1 cellular context compared by ENCODE assay signal in the genomic region with DNA sequence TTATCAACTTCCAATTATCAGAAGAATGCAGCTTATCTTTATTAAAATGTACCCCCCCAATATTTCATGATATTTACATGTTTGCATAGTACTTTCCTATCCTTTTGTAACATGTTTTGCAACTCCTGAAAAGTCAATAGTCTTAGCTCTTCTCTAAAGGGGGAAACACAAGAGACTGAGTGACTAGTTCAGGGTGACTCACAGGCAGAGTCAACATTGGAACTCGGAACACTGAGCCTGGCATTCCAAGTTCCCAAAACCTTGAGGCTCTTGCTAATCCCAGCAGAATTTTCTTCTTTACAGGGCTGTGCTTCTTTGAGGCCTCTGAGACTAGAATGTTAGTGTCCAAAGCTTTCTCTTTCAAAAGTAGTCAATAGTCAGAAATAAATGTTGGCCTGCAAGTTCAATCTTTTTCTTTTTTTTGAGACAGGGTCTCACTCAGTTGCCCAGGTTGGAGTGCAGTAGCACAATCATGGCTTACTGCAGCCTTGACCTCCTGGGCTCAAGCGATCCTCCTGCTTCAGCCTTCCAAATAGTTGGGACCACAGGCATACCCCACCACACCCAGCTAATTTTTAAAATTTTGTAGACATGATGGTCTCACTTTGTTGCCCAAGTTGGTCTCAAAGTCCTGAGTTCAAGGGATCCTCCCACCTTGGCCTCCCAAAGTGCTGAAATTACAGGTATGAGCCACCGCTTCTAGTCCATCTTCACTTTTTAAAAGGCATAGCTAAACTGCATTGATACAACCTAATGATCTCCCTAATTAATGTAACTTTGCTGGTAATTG.
TF ChIP-seq lines count a peak whose summit lies in the region.

No MANE protein-coding gene starts in this region.

TF ChIP-seq in HepG2, 621 proteins besides CTCF, POLR2A, EP300 and RAD21 (continued from another document and continues in another):
- TF ChIP-seq, protein P1, sequence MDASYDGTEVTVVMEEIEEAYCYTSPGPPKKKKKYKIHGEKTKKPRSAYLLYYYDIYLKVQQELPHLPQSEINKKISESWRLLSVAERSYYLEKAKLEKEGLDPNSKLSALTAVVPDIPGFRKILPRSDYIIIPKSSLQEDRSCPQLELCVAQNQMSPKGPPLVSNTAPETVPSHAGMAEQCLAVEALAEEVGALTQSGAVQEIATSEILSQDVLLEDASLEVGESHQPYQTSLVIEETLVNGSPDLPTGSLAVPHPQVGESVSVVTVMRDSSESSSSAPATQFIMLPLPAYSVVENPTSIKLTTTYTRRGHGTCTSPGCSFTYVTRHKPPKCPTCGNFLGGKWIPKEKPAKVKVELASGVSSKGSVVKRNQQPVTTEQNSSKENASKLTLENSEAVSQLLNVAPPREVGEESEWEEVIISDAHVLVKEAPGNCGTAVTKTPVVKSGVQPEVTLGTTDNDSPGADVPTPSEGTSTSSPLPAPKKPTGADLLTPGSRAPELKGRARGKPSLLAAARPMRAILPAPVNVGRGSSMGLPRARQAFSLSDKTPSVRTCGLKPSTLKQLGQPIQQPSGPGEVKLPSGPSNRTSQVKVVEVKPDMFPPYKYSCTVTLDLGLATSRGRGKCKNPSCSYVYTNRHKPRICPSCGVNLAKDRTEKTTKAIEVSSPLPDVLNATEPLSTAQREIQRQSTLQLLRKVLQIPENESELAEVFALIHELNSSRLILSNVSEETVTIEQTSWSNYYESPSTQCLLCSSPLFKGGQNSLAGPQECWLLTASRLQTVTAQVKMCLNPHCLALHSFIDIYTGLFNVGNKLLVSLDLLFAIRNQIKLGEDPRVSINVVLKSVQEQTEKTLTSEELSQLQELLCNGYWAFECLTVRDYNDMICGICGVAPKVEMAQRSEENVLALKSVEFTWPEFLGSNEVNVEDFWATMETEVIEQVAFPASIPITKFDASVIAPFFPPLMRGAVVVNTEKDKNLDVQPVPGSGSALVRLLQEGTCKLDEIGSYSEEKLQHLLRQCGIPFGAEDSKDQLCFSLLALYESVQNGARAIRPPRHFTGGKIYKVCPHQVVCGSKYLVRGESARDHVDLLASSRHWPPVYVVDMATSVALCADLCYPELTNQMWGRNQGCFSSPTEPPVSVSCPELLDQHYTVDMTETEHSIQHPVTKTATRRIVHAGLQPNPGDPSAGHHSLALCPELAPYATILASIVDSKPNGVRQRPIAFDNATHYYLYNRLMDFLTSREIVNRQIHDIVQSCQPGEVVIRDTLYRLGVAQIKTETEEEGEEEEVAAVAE (CRISPR knock-in tag; IDR thresholded peaks at IDR 0.05; ENCODE audit: borderline replicate concordance): peak; percentile 67; the same call in 1 of the 2 replicates
- TF ChIP-seq ZBTB7A (CRISPR knock-in tag; IDR thresholded peaks at IDR 0.05) (no peak), CHD4 (IDR thresholded peaks at IDR 0.05; ENCODE audit: borderline replicate concordance, low read length) (peak; percentile 86; the same call in 1 of the 2 replicates), PCBP2 (optimal IDR thresholded peaks at IDR 0.05; ENCODE audit: low read depth, low read length, poor library complexity, severe bottlenecking) (no peak), TSC22D2 (CRISPR knock-in tag; IDR thresholded peaks at IDR 0.05; ENCODE audit: borderline replicate concordance) (no peak), JARID2 (CRISPR knock-in tag; IDR thresholded peaks at IDR 0.05; ENCODE audit: insufficient replicate concordance) (no peak), EEA1 (CRISPR knock-in tag; IDR thresholded peaks at IDR 0.05; ENCODE audit: borderline replicate concordance) (no peak), SKI (IDR thresholded peaks at IDR 0.05; ENCODE audit: partially characterized antibody) (peak; percentile 77), ZNF343 (CRISPR knock-in tag; IDR thresholded peaks at IDR 0.05) (no peak), DNMT3B (CRISPR knock-in tag; conservative IDR thresholded peaks at IDR 0.05) (peak; percentile 82; the same call in 1 of the 2 replicates), ZNF121 (CRISPR knock-in tag; IDR thresholded peaks at IDR 0.05) (peak; percentile 99), EZH2 (conservative IDR thresholded peaks at IDR 0.05; ENCODE audit: low read depth, low read length) (no peak), FOXA1 (IDR thresholded peaks at IDR 0.05) (peak; percentile 98), FOXA1 (CRISPR knock-in tag; IDR thresholded peaks at IDR 0.05) (peak; percentile 99), RELA (CRISPR knock-in tag; IDR thresholded peaks at IDR 0.05) (no peak), ATF5 (CRISPR knock-in tag; IDR thresholded peaks at IDR 0.05; ENCODE audit: low read depth) (no peak), ZNF441 (CRISPR knock-in tag; IDR thresholded peaks at IDR 0.05; ENCODE audit: borderline replicate concordance) (0 out of 2 replicates have a peak, but pooled peaks have one; percentile 7), KDM1A (CRISPR knock-in tag; IDR thresholded peaks at IDR 0.05) (peak; percentile 72; the same call in 1 of the 2 replicates)
- TF ChIP-seq, protein P2, sequence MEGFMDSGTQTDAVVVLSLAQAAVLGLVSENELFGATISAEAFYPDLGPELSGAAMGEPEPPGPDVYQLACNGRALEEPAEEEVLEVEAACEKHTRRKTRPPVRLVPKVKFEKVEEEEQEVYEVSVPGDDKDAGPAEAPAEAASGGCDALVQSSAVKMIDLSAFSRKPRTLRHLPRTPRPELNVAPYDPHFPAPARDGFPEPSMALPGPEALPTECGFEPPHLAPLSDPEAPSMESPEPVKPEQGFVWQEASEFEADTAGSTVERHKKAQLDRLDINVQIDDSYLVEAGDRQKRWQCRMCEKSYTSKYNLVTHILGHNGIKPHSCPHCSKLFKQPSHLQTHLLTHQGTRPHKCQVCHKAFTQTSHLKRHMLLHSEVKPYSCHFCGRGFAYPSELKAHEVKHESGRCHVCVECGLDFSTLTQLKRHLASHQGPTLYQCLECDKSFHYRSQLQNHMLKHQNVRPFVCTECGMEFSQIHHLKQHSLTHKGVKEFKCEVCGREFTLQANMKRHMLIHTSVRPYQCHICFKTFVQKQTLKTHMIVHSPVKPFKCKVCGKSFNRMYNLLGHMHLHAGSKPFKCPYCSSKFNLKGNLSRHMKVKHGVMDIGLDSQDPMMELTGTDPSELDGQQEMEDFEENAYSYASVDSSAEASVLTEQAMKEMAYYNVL (CRISPR knock-in tag; IDR thresholded peaks at IDR 0.05; ENCODE audit: borderline replicate concordance): 0 out of 2 replicates have a peak, but pooled peaks have one; percentile 46
- TF ChIP-seq, protein P3, sequence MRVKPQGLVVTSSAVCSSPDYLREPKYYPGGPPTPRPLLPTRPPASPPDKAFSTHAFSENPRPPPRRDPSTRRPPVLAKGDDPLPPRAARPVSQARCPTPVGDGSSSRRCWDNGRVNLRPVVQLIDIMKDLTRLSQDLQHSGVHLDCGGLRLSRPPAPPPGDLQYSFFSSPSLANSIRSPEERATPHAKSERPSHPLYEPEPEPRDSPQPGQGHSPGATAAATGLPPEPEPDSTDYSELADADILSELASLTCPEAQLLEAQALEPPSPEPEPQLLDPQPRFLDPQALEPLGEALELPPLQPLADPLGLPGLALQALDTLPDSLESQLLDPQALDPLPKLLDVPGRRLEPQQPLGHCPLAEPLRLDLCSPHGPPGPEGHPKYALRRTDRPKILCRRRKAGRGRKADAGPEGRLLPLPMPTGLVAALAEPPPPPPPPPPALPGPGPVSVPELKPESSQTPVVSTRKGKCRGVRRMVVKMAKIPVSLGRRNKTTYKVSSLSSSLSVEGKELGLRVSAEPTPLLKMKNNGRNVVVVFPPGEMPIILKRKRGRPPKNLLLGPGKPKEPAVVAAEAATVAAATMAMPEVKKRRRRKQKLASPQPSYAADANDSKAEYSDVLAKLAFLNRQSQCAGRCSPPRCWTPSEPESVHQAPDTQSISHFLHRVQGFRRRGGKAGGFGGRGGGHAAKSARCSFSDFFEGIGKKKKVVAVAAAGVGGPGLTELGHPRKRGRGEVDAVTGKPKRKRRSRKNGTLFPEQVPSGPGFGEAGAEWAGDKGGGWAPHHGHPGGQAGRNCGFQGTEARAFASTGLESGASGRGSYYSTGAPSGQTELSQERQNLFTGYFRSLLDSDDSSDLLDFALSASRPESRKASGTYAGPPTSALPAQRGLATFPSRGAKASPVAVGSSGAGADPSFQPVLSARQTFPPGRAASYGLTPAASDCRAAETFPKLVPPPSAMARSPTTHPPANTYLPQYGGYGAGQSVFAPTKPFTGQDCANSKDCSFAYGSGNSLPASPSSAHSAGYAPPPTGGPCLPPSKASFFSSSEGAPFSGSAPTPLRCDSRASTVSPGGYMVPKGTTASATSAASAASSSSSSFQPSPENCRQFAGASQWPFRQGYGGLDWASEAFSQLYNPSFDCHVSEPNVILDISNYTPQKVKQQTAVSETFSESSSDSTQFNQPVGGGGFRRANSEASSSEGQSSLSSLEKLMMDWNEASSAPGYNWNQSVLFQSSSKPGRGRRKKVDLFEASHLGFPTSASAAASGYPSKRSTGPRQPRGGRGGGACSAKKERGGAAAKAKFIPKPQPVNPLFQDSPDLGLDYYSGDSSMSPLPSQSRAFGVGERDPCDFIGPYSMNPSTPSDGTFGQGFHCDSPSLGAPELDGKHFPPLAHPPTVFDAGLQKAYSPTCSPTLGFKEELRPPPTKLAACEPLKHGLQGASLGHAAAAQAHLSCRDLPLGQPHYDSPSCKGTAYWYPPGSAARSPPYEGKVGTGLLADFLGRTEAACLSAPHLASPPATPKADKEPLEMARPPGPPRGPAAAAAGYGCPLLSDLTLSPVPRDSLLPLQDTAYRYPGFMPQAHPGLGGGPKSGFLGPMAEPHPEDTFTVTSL (CRISPR knock-in tag; IDR thresholded peaks at IDR 0.05; ENCODE audit: borderline replicate concordance): peak; percentile 97; the same call in 1 of the 2 replicates
- TF ChIP-seq, protein P4, sequence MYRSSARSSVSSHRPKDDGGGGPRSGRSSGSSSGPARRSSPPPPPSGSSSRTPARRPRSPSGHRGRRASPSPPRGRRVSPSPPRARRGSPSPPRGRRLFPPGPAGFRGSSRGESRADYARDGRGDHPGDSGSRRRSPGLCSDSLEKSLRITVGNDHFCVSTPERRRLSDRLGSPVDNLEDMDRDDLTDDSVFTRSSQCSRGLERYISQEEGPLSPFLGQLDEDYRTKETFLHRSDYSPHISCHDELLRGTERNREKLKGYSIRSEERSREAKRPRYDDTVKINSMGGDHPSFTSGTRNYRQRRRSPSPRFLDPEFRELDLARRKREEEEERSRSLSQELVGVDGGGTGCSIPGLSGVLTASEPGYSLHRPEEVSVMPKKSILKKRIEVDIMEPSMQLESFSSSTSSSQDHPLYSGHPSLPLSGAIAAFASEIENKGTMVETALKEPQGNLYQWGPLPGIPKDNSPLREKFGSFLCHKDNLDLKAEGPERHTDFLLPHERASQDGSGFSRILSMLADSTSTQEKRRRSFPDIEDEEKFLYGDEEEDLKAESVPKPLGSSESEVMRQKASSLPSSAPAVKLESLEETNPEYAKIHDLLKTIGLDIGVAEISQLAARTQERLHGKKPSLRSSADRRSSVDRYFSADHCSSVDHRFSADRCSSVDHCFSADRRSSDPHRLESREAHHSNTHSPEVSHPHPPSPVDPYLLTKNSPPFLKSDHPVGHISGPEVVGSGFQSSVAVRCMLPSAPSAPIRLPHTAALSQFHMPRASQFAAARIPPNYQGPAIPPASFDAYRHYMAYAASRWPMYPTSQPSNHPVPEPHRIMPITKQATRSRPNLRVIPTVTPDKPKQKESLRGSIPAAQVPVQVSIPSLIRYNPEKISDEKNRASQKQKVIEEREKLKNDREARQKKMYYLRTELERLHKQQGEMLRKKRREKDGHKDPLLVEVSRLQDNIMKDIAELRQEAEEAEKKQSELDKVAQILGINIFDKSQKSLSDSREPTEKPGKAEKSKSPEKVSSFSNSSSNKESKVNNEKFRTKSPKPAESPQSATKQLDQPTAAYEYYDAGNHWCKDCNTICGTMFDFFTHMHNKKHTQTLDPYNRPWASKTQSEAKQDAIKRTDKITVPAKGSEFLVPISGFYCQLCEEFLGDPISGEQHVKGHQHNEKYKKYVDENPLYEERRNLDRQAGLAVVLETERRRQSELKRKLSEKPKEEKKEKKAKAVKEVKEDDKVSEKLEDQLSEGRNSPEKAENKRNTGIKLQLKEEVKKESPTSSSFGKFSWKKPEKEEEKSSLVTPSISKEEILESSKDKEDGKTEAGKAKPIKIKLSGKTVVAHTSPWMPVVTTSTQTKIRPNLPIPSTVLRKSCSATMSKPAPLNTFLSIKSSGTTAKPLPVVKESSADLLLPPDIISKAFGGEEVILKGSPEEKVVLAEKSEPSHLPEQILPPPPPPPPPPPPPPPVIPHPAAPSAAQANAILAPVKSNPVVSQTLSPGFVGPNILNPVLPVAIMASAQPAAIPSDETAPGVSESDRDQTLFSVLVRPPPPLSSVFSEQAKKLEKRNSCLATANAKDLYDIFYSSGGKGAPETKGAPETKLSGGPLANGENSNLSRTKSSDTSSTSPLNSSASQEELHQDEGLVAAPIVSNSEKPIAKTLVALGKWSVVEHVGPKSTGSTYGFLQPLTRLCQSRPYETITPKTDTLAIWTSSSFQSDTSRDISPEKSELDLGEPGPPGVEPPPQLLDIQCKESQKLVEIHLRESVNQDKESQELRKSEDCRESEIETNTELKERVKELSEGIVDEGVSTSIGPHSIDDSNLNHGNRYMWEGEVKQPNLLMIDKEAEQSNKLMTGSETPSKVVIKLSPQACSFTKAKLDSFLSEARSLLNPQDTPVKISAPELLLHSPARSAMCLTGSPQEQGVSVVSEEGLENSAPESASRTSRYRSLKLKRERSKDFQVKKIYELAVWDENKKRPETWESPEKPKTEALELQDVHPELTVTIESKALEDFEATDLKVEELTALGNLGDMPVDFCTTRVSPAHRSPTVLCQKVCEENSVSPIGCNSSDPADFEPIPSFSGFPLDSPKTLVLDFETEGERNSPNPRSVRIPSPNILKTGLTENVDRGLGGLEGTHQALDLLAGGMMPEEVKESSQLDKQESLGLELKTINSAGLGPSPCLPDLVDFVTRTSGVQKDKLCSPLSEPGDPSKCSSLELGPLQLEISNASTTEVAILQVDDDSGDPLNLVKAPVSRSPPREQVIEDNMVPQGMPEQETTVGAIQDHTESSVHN (CRISPR knock-in tag; IDR thresholded peaks at IDR 0.05): no peak
- TF ChIP-seq, protein P5, sequence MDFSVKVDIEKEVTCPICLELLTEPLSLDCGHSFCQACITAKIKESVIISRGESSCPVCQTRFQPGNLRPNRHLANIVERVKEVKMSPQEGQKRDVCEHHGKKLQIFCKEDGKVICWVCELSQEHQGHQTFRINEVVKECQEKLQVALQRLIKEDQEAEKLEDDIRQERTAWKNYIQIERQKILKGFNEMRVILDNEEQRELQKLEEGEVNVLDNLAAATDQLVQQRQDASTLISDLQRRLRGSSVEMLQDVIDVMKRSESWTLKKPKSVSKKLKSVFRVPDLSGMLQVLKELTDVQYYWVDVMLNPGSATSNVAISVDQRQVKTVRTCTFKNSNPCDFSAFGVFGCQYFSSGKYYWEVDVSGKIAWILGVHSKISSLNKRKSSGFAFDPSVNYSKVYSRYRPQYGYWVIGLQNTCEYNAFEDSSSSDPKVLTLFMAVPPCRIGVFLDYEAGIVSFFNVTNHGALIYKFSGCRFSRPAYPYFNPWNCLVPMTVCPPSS (IDR thresholded peaks at IDR 0.05): no peak
- TF ChIP-seq, protein P6, sequence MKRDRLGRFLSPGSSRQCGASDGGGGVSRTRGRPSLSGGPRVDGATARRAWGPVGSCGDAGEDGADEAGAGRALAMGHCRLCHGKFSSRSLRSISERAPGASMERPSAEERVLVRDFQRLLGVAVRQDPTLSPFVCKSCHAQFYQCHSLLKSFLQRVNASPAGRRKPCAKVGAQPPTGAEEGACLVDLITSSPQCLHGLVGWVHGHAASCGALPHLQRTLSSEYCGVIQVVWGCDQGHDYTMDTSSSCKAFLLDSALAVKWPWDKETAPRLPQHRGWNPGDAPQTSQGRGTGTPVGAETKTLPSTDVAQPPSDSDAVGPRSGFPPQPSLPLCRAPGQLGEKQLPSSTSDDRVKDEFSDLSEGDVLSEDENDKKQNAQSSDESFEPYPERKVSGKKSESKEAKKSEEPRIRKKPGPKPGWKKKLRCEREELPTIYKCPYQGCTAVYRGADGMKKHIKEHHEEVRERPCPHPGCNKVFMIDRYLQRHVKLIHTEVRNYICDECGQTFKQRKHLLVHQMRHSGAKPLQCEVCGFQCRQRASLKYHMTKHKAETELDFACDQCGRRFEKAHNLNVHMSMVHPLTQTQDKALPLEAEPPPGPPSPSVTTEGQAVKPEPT (CRISPR knock-in tag; IDR thresholded peaks at IDR 0.05; ENCODE audit: low read depth): no peak
